In genomic region chr9:79574716-79575242, GRCh38 we compare ENCODE assay signal across 10 cellular contexts. TPM values are rescaled to one million over a fixed set of nuclear protein-coding genes. Genes with fewer than 3 reads are reported as not detected.
DNase-seq lines count a peak whose midpoint lies in the region; ATAC-seq, FAIRE-seq and TF ChIP-seq lines count a peak whose summit lies in the region.
"Had no signal": no experiment of that assay in that cellular context is flagged by ENCODE, and none has a peak within 500 bp of the region (broad histone marks: within the 10 kb centered on the region; RNA-seq: fewer than 3 reads in every experiment).

No MANE protein-coding gene starts in this region.

- H3K4me1 ChIP-seq in left ventricle myocardium inferior, result peaks cover 82% of the 10 kb centered on the region
- H3K4me1 ChIP-seq in GM12878 (ENCODE audit: control insufficient read depth, insufficient read depth, low read length), result peaks cover 5% of the 10 kb centered on the region; the same call in 1 of the 2 replicates

- peaks cover 32% of the 10 kb centered on the region for H3K36me3 Mint-ChIP-seq in type B pancreatic cell

- H2AFZ ChIP-seq in GM12878 (ENCODE audit: control insufficient read depth, low read depth, low read length), result no peak overlapping the region

- H3K4me3 Mint-ChIP-seq in type B pancreatic cell, result peak overlapping the region; percentile 94

- peak overlapping the region; percentile 34; the same call in 1 of the 2 replicates for H3K4me2 ChIP-seq in GM12878 (ENCODE audit: control insufficient read depth, insufficient read depth)

- TF ChIP-seq CTCF in left ventricle myocardium inferior (IDR thresholded peaks at IDR 0.05; ENCODE audit: borderline replicate concordance) (no peak), GM12878 (IDR thresholded peaks at IDR 0.05 in 2 of 3, conservative IDR thresholded peaks at IDR 0.05 in 1 of 3; ENCODE audit: control insufficient read depth in 2 of 3, extremely low read depth in 1 of 3, insufficient read depth in 1 of 3, low read depth in 3 of 3, low read length in 3 of 3) (no peak), type B pancreatic cell (conservative IDR thresholded peaks at IDR 0.05) (no peak)

- peaks cover 33% of the 10 kb centered on the region for H3K4me1 Mint-ChIP-seq in type B pancreatic cell (ENCODE audit: unreplicated experiment)

- H3K79me2 ChIP-seq in GM12878 (ENCODE audit: control insufficient read depth, insufficient read depth, low read length), result peaks cover 13% of the 10 kb centered on the region

- H3K36me3 ChIP-seq in left ventricle myocardium inferior, result no peaks in the 10 kb centered on the region
- H3K36me3 ChIP-seq in GM12878 (ENCODE audit: control insufficient read depth in 2 of 2, insufficient read depth in 2 of 2, low read length in 1 of 2), result no peaks in the 10 kb centered on the region; a peak in 2 of 4 replicates
- H3K36me3 ChIP-seq: left lung had no signal

- TF ChIP-seq EP300 in GM12878 (IDR thresholded peaks at IDR 0.05; ENCODE audit: borderline replicate concordance in 1 of 2, control insufficient read depth in 1 of 2, low read depth in 2 of 2, low read length in 2 of 2), result no peak

- no peak for TF ChIP-seq POLR2A in GM12878 (IDR thresholded peaks at IDR 0.05; ENCODE audit: low read depth, low read length)

- H3K27ac ChIP-seq in left ventricle myocardium inferior (replicated peaks) (peak overlapping the region; percentile 93), GM12878 (ENCODE audit: control insufficient read depth, insufficient read depth) (no peak overlapping the region)
- H3K27ac ChIP-seq: left lung had no signal

- BruUV-seq in GM12878 (replicated peaks; lab: Mats Ljungman, UMichigan), result TSS peak; percentile 7

- peaks cover 10% of the 10 kb centered on the region for H3K27me3 Mint-ChIP-seq in type B pancreatic cell

- no peak for TF ChIP-seq RAD21 in GM12878 (IDR thresholded peaks at IDR 0.05; ENCODE audit: insufficient read depth, low read depth, low read length)

- RAD21 ChIA-PET in GM12878 (lab: Charles Lee; ENCODE audit: unreplicated experiment), result interaction anchor here (1.4 to 1.6 kb wide), 2 partner anchors 49 to 94 kb away, joined by 3 to 5 read pairs; no protein-coding TSS in a partner anchor

- H3K9me3 Mint-ChIP-seq in type B pancreatic cell, result no peaks in the 10 kb centered on the region

- CTCF ChIA-PET in GM12878 (lab: Yijun Ruan, JAX), result interaction anchor here (0.6 to 1.1 kb wide), 4 partner anchors 10 to 58 kb away, joined by 3 to 5 read pairs (median 4); no protein-coding TSS in a partner anchor

- POLR2A ChIA-PET in GM12878 (lab: Charles Lee), result interaction anchor here (0.5 to 0.7 kb wide), 3 partner anchors 50 to 120 kb away, joined by 3 read pairs; no protein-coding TSS in a partner anchor

- H3K9me3 ChIP-seq in left ventricle myocardium inferior (replicated peaks) (no peaks in the 10 kb centered on the region), GM12878 (replicated peaks; ENCODE audit: control insufficient read depth, insufficient read depth, low read length) (no peaks in the 10 kb centered on the region)
- H3K9me3 ChIP-seq: left lung had no signal

- no peak for ATAC-seq in Right ventricle myocardium inferior
- no peak for ATAC-seq in GM12878
- ATAC-seq in GM18511 (IDR thresholded peaks at IDR 0.05; ENCODE audit: unreplicated experiment), result no peak
- ATAC-seq: left lung had no signal

- DNase-seq in left ventricle myocardium inferior (no peak), Right ventricle myocardium inferior (ENCODE audit: missing footprints) (no peak), GM12878 (ENCODE audit: low read depth, low spot score) (no peak), medulla oblongata (ENCODE audit: extremely low spot score) (peak; percentile 50), type B pancreatic cell (ENCODE audit: extremely low spot score, unreplicated experiment) (no peak), hippocampal formation (lab: John Stamatoyannopoulos, UW) (no peak)
- no peak for DNase-seq in activated CD8-positive, alpha-beta memory T cell treated with anti-CD3 and anti-CD28 coated beads, Interleukin-2, amount 50 U/mL, for 48 hours
- DNase-seq: Calu3, left lung had no signal

- H3K4me3 ChIP-seq in left ventricle myocardium inferior (peak overlapping the region; percentile 97), GM12878 (peak overlapping the region; percentile 89; the same call in 1 of the 2 replicates)

- in situ Hi-C loops in GM12878 (cut with MboI), result no loop called here

- H3K27me3 ChIP-seq in left ventricle myocardium inferior (ENCODE audit: low read depth) (no peaks in the 10 kb centered on the region), GM12878 (replicated peaks in 1 of 2; ENCODE audit: control insufficient read depth in 2 of 2, insufficient read depth in 2 of 2, low read length in 1 of 2) (no peaks in the 10 kb centered on the region)

- WGBS in GM12878 (ENCODE audit: insufficient coverage, insufficient replicate concordance, low lambda C conversion rate, missing lambda C conversion rate), result 1% methylated on average over 4 of the region's 4 CpGs

- intact Hi-C loops in left ventricle myocardium inferior (cut with micrococcal nuclease), result no loop called here
- intact Hi-C loops in Right ventricle myocardium inferior (cut with DNase I), result loop anchor here (5.0 kb wide), 1 partner anchor 48 kb away; no protein-coding TSS in a partner anchor
- intact Hi-C loops in GM12878 (cut with micrococcal nuclease; ENCODE audit: unreplicated experiment), result loop anchor here (2.0 to 5.0 kb wide), 4 partner anchors 16 to 243 kb away; no protein-coding TSS in a partner anchor

- SMC1A ChIA-PET in GM12878 (lab: Charles Lee; ENCODE audit: uncharacterized antibody, unreplicated experiment), result interaction anchor here (0.5 to 3.8 kb wide), 13 partner anchors 8 to 1312 kb away, joined by 3 to 17 read pairs (median 4); no protein-coding TSS in a partner anchor

- H4K20me1 ChIP-seq in GM12878 (ENCODE audit: control insufficient read depth, insufficient read depth), result no peaks in the 10 kb centered on the region

- H3K9ac ChIP-seq in GM12878 (ENCODE audit: control insufficient read depth, insufficient read depth, low read length), result no peak overlapping the region

- no peak for FAIRE-seq in GM12878 (lab: Jason Lieb, UNC)

- peak overlapping the region; percentile 96 for H3K27ac Mint-ChIP-seq in type B pancreatic cell

TF ChIP-seq in GM12878, 131 proteins besides CTCF, POLR2A, EP300 and RAD21:
- no peak for TF ChIP-seq BHLHE40 (IDR thresholded peaks at IDR 0.05; ENCODE audit: borderline replicate concordance in 1 of 2, low read depth in 2 of 2, low read length in 1 of 2)
- no peak for TF ChIP-seq USF2 (IDR thresholded peaks at IDR 0.05; ENCODE audit: borderline replicate concordance, low read depth, low read length)
- TF ChIP-seq NR2C1 (IDR thresholded peaks at IDR 0.05), result no peak

RNA-seq across cellular contexts. Expression of gene TLE4, which starts 3.0 kb away (rescaled TPM):
- total RNA-seq in left ventricle myocardium inferior (10.3 TPM), Right ventricle myocardium inferior (12.1 TPM), GM12878 (2014; rRNA removed) (37.5 and 41.3 TPM in 2 replicates), GM12878 (2014; rRNA removed; fragmentation: Illumina TruSeq; extraction: Trizol) (21.9 and 24.9 TPM in 2 replicates), GM12878 (2021) (33.3 and 37.0 TPM in 2 replicates), type B pancreatic cell (ENCODE audit: low replicate concordance) (77.7 and 83.5 TPM in 2 replicates)
- 172 and 196 TPM in 2 replicates for total RNA-seq in GM12878 (2013; cell fraction: nucleolus; rRNA removed)
- polyA plus RNA-seq in GM12878 (2011; ENCODE audit: low read depth), result 4.7 TPM
- polyA plus RNA-seq in GM12878 (2011; rRNA removed) (44.8 and 53.3 TPM in 2 replicates), GM12878 (2014; fragmentation: Illumina TruSeq; extraction: Trizol) (30.0 and 35.4 TPM in 2 replicates), GM12878 (2014; fragmentation: Nextera tagmentation; extraction: Ambion mirVana) (1 to 10 TPM; 5.3 to 6.6 TPM), GM12878 (2014; rRNA removed) (20.5 and 22.6 TPM in 2 replicates), GM12878 (2016; fragmentation: Nextera tagmentation; extraction: Ambion mirVana) (10 to 100 TPM; 11.1 to 24.1 TPM)
- polyA plus RNA-seq in GM12878 (2011; cell fraction: cytosol; rRNA removed), result 42.1 and 49.9 TPM in 2 replicates
- 95.8 and 120 TPM in 2 replicates for polyA plus RNA-seq in GM12878 (2011; cell fraction: nucleus; rRNA removed)
- polyA plus RNA-seq in GM12878 (2012), result 7.8 and 9.7 TPM in 2 replicates
- 102 and 123 TPM in 2 replicates for polyA minus RNA-seq in GM12878 (2011; rRNA and poly(A)+ RNA removed)
- polyA minus RNA-seq in GM12878 (2011; cell fraction: cytosol; rRNA and poly(A)+ RNA removed), result 28.0 and 30.1 TPM in 2 replicates
- 115 and 182 TPM in 2 replicates for polyA minus RNA-seq in GM12878 (2011; cell fraction: nucleus; rRNA and poly(A)+ RNA removed)
